In the genomic region with DNA sequence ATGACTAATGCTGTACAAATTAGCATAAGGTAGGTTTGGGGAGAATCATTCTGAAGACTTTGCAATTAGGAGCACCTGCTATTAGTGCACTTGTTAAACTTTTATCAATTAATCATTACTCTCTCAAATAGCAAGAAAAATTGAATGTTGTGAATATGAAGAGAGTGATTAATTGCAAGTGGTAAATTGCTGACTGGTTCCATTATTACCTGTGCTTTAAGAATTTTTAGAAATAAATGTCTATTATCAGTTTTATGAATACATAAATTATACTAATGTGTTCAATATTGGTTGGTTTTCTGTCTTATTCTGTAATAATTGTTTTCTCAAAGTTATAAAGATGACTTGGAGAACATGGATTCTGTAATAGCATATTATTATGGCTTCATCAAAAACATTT, we compare ENCODE assay signal across 29 cellular contexts. TPM values are rescaled to one million over a fixed set of nuclear protein-coding genes. Genes with fewer than 3 reads are reported as not detected.
DNase-seq lines count a peak whose midpoint lies in the region; ATAC-seq, FAIRE-seq and TF ChIP-seq lines count a peak whose summit lies in the region.
"Had no signal": no experiment of that assay in that cellular context is flagged by ENCODE, and none has a peak within 500 bp of the region (broad histone marks: within the 10 kb centered on the region; RNA-seq: fewer than 3 reads in every experiment).

No MANE protein-coding gene starts in this region.

- H2AFZ ChIP-seq in HepG2 (ENCODE audit: low read length) = no peak overlapping the region
- no peak overlapping the region for H2AFZ ChIP-seq in K562 (ENCODE audit: low read depth, low read length)

- BruUV-seq in HepG2 (replicated peaks; lab: Mats Ljungman, UMichigan) = no TSS peak
- BruUV-seq in K562 (replicated peaks; lab: Mats Ljungman, UMichigan) = no TSS peak

- intact Hi-C loops in HepG2 (cut with micrococcal nuclease; ENCODE audit: unreplicated experiment) = no loop called here
- intact Hi-C loops in right lobe of liver (cut with DNase I) = no loop called here
- intact Hi-C loops in K562 (cut with micrococcal nuclease) = no loop called here

- DNase-seq in HepG2 (ENCODE audit: low spot score) = no peak
- no peak for DNase-seq in right lobe of liver
- DNase-seq in K562 (ENCODE audit: extremely low read depth in 1 of 4, low spot score in 3 of 4) = no peak
- no peak for DNase-seq in NCI-H187 (lab: John Stamatoyannopoulos, UW)
- no peak for DNase-seq in activated T-cell treated with anti-CD3 and anti-CD28 coated beads, Interleukin-2, amount 50 U/mL, for 72 hours
- DNase-seq: ACHN; BE2C; C1 segment of cervical spinal cord; CD4-positive, alpha-beta memory T cell; CD4-positive, CD25-positive, alpha-beta regulatory T cell; CD8-positive, alpha-beta memory T cell; COR-L47; DMS 273 treated with DMSO at 0.1 percent for 48 hours; DMS153; DMS53; DMS79; DND-41; EL; GDM1 had no signal

- H3K4me1 ChIP-seq in HepG2 (ENCODE audit: insufficient read depth, low read length) (no peaks in the 10 kb centered on the region), right lobe of liver (no peaks in the 10 kb centered on the region), K562 (replicated peaks in 1 of 2; ENCODE audit: control insufficient read depth in 2 of 2, insufficient read depth in 2 of 2, low read length in 2 of 2) (no peaks in the 10 kb centered on the region)
- H3K4me1 ChIP-seq: BE2C, BLaER1 had no signal

- H3K4me1 Mint-ChIP-seq in activated T-cell treated with anti-CD3 and anti-CD28 coated beads, Interleukin-2, amount 50 U/mL, for 72 hours (ENCODE audit: low read depth) = no peaks in the 10 kb centered on the region
- H3K4me1 Mint-ChIP-seq: CD14-positive monocyte; CD4-positive, alpha-beta memory T cell; CD4-positive, CD25-positive, alpha-beta regulatory T cell; CD8-positive, alpha-beta memory T cell had no signal

- H4K20me1 ChIP-seq in HepG2 (ENCODE audit: insufficient read depth, low read length) (no peaks in the 10 kb centered on the region), K562 (replicated peaks; ENCODE audit: control insufficient read depth, insufficient read depth, low read length) (no peaks in the 10 kb centered on the region)
- H4K20me1 ChIP-seq: BLaER1 had no signal

- CTCF ChIA-PET in HepG2 (lab: Yijun Ruan, JAX; ENCODE audit: low intra/inter-chr PET ratio, low total read pairs) (no interaction called here), K562 (lab: Yijun Ruan, JAX; ENCODE audit: low intra/inter-chr PET ratio) (no interaction called here)

- H3K4me3 ChIP-seq in HepG2 (replicated peaks in 1 of 3; ENCODE audit: insufficient read depth in 1 of 3, low read depth in 2 of 3, low read length in 3 of 3) (no peak overlapping the region), right lobe of liver (no peak overlapping the region), K562 (no peak overlapping the region)
- H3K4me3 ChIP-seq: BLaER1, GM12878 had no signal

- no peaks in the 10 kb centered on the region for H3K9me1 ChIP-seq in K562 (ENCODE audit: control insufficient read depth, insufficient read depth, low read length)

- POLR2A ChIA-PET in HepG2 (lab: Yijun Ruan, JAX) (no interaction called here), K562 (lab: Yijun Ruan, JAX) (no interaction called here)

- H3K4me2 ChIP-seq in HepG2 (ENCODE audit: low read depth, low read length) (no peak overlapping the region), K562 (ENCODE audit: insufficient read depth, low read length) (no peak overlapping the region)
- H3K4me2 ChIP-seq: BLaER1 had no signal

- no peaks in the 10 kb centered on the region for H3K9me3 Mint-ChIP-seq in activated T-cell treated with anti-CD3 and anti-CD28 coated beads, Interleukin-2, amount 50 U/mL, for 72 hours
- H3K9me3 Mint-ChIP-seq: CD4-positive, CD25-positive, alpha-beta regulatory T cell; CD8-positive, alpha-beta memory T cell had no signal

- no peak for TF ChIP-seq CTCF in HepG2 (CRISPR knock-in tag; IDR thresholded peaks at IDR 0.05)
- no peak for TF ChIP-seq CTCF in right lobe of liver (IDR thresholded peaks at IDR 0.05)
- TF ChIP-seq CTCF in K562 (IDR thresholded peaks at IDR 0.05 in 2 of 3, conservative IDR thresholded peaks at IDR 0.05 in 1 of 3; ENCODE audit: insufficient read depth in 2 of 3, low read depth in 1 of 3, low read length in 3 of 3) = no peak

- no peaks in the 10 kb centered on the region for H3K36me3 ChIP-seq in HepG2 (replicated peaks in 1 of 2; ENCODE audit: control insufficient read depth in 1 of 2, insufficient read depth in 2 of 2, low read length in 2 of 2)
- H3K36me3 ChIP-seq in right lobe of liver = no peaks in the 10 kb centered on the region
- H3K36me3 ChIP-seq in K562 (ENCODE audit: control insufficient read depth, insufficient read depth, low read length) = no peaks in the 10 kb centered on the region
- H3K36me3 ChIP-seq: BE2C, BLaER1 had no signal

- H3K79me2 ChIP-seq in HepG2 (ENCODE audit: insufficient read depth, low read length) = no peaks in the 10 kb centered on the region
- no peaks in the 10 kb centered on the region for H3K79me2 ChIP-seq in K562 (ENCODE audit: control insufficient read depth, insufficient read depth, low read length)

- H3K27ac ChIP-seq in HepG2 (ENCODE audit: extremely low read length, insufficient read depth, low read length) = no peak overlapping the region
- no peak overlapping the region for H3K27ac ChIP-seq in right lobe of liver
- H3K27ac ChIP-seq in K562 (ENCODE audit: extremely low read depth, low read depth, low read length) = no peak overlapping the region
- H3K27ac ChIP-seq: 22Rv1, BLaER1 had no signal

- no peak for TF ChIP-seq POLR2A in HepG2 (IDR thresholded peaks at IDR 0.05; ENCODE audit: insufficient read depth in 1 of 2, low read depth in 2 of 2, low read length in 2 of 2)
- no peak for TF ChIP-seq POLR2A in right lobe of liver (IDR thresholded peaks at IDR 0.05)
- no peak for TF ChIP-seq POLR2A in K562 (conservative IDR thresholded peaks at IDR 0.05)

- no peaks in the 10 kb centered on the region for H3K36me3 Mint-ChIP-seq in activated T-cell treated with anti-CD3 and anti-CD28 coated beads, Interleukin-2, amount 50 U/mL, for 72 hours (ENCODE audit: insufficient read depth in 2 of 2)
- H3K36me3 Mint-ChIP-seq: CD14-positive monocyte; CD4-positive, alpha-beta memory T cell; CD4-positive, CD25-positive, alpha-beta regulatory T cell; CD8-positive, alpha-beta memory T cell had no signal

- no peak for TF ChIP-seq RAD21 in HepG2 (CRISPR knock-in tag; IDR thresholded peaks at IDR 0.05)
- no peak for TF ChIP-seq RAD21 in K562 (CRISPR knock-in tag; conservative IDR thresholded peaks at IDR 0.05 in 1 of 2, IDR thresholded peaks at IDR 0.05 in 1 of 2)

- no peak overlapping the region for H3K4me3 Mint-ChIP-seq in activated T-cell treated with anti-CD3 and anti-CD28 coated beads, Interleukin-2, amount 50 U/mL, for 72 hours
- H3K4me3 Mint-ChIP-seq: CD14-positive monocyte; CD4-positive, alpha-beta memory T cell; CD4-positive, CD25-positive, alpha-beta regulatory T cell; CD8-positive, alpha-beta memory T cell had no signal

- no peak for TF ChIP-seq EP300 in HepG2 (IDR thresholded peaks at IDR 0.05; ENCODE audit: low read depth in 2 of 2, low read length in 2 of 2)
- TF ChIP-seq EP300 in HepG2 (CRISPR knock-in tag; IDR thresholded peaks at IDR 0.05; ENCODE audit: borderline replicate concordance) = no peak
- no peak for TF ChIP-seq EP300 in K562 (IDR thresholded peaks at IDR 0.05; ENCODE audit: low read length)

- FAIRE-seq in HepG2 (lab: Jason Lieb, UNC) (no peak), K562 (lab: Jason Lieb, UNC) (no peak)
- FAIRE-seq: GM12878, GM12892, GM18507, GM19239 had no signal

- H3K27me3 Mint-ChIP-seq in activated T-cell treated with anti-CD3 and anti-CD28 coated beads, Interleukin-2, amount 50 U/mL, for 72 hours (ENCODE audit: low read depth) = no peaks in the 10 kb centered on the region

- no peak overlapping the region for H3K27ac Mint-ChIP-seq in activated T-cell treated with anti-CD3 and anti-CD28 coated beads, Interleukin-2, amount 50 U/mL, for 72 hours
- H3K27ac Mint-ChIP-seq: CD14-positive monocyte; CD4-positive, alpha-beta memory T cell; CD4-positive, CD25-positive, alpha-beta regulatory T cell; CD8-positive, alpha-beta memory T cell had no signal

- ATAC-seq in HepG2 (no peak), right lobe of liver (no peak), K562 (no peak)
- no peak for ATAC-seq in activated T-cell treated with anti-CD3 and anti-CD28 coated beads, Interleukin-2, amount 50 U/mL, for 72 hours (replicated peaks in 1 of 2)
- ATAC-seq: GM12878 had no signal

- H3K9ac ChIP-seq in HepG2 (ENCODE audit: insufficient read depth, low read depth, low read length) (no peak overlapping the region), K562 (ENCODE audit: insufficient read depth in 1 of 2, low read depth in 2 of 2, low read length in 2 of 2) (no peak overlapping the region)
- H3K9ac ChIP-seq: BLaER1 had no signal

- in situ Hi-C loops in HepG2 (cut with HindIII; ENCODE audit: extremely low pct_ligation_motif_present, low pct_unique_long_range_greater_than_20kb) = no loop called here
- in situ Hi-C loops in K562 (cut with MboI) = no loop called here

- H3K9me3 ChIP-seq in HepG2 (ENCODE audit: low read length) (no peaks in the 10 kb centered on the region), right lobe of liver (no peaks in the 10 kb centered on the region), K562 (replicated peaks; ENCODE audit: control insufficient read depth, insufficient read depth, low read depth, low read length) (no peaks in the 10 kb centered on the region)
- H3K9me3 ChIP-seq: BE2C, BLaER1 had no signal

- H3K27me3 ChIP-seq in HepG2 (ENCODE audit: control insufficient read depth in 1 of 2, insufficient read depth in 2 of 2, low read length in 2 of 2) (no peaks in the 10 kb centered on the region), right lobe of liver (no peaks in the 10 kb centered on the region), K562 (ENCODE audit: control insufficient read depth in 2 of 2, insufficient read depth in 2 of 2, low read length in 2 of 2) (no peaks in the 10 kb centered on the region)
- H3K27me3 ChIP-seq: BLaER1 had no signal

RNA-seq across cellular contexts. Expression of a gene that starts 47.3 kb away (rescaled TPM):
- not detected in 2 replicates for total RNA-seq in HepG2 (2016; rRNA removed; fragmentation: Illumina TruSeq; extraction: Trizol)
- not detected in 2 replicates for total RNA-seq in HepG2 (2016; cell fraction: cytosol; rRNA removed; fragmentation: Illumina TruSeq; extraction: Trizol; ENCODE audit: low read depth)
- total RNA-seq in HepG2 (2016; cell fraction: insoluble cytoplasmic fraction; rRNA removed; fragmentation: Illumina TruSeq; extraction: Trizol) = not detected in 2 replicates
- total RNA-seq in HepG2 (2016; cell fraction: membrane; rRNA removed; fragmentation: Illumina TruSeq; extraction: Trizol) = not detected in 2 replicates
- total RNA-seq in HepG2 (2016; cell fraction: nucleus; rRNA removed; fragmentation: Illumina TruSeq; extraction: Trizol) = not detected in 2 replicates
- polyA plus RNA-seq in HepG2 (2011; rRNA removed) = not detected in 2 replicates
- polyA plus RNA-seq in HepG2 (2011; cell fraction: cytosol; rRNA removed) = not detected in 2 replicates
- not detected in 2 replicates for polyA plus RNA-seq in HepG2 (2011; cell fraction: nucleus; rRNA removed)
- polyA plus RNA-seq in HepG2 (2012) = not detected in 2 replicates
- polyA plus RNA-seq in HepG2 (2016; cell fraction: cytosol; fragmentation: Illumina TruSeq; extraction: Trizol; ENCODE audit: low read depth) = not detected in 2 replicates
- polyA plus RNA-seq in HepG2 (2016; cell fraction: insoluble cytoplasmic fraction; fragmentation: Illumina TruSeq; extraction: Trizol; ENCODE audit: low read depth) = not detected in 2 replicates
- not detected in 2 replicates for polyA plus RNA-seq in HepG2 (2016; cell fraction: membrane; fragmentation: Illumina TruSeq; extraction: Trizol; ENCODE audit: low read depth)
- polyA plus RNA-seq in HepG2 (2016; cell fraction: nucleus; fragmentation: Illumina TruSeq; extraction: Trizol; ENCODE audit: insufficient read depth, low read depth) = not detected in 2 replicates
- not detected in 2 replicates for polyA minus RNA-seq in HepG2 (2011; rRNA and poly(A)+ RNA removed; ENCODE audit: low replicate concordance)
- polyA minus RNA-seq in HepG2 (2011; cell fraction: cytosol; rRNA and poly(A)+ RNA removed) = not detected in 2 replicates
- polyA minus RNA-seq in HepG2 (2011; cell fraction: nucleus; rRNA and poly(A)+ RNA removed) = not detected in 2 replicates
- total RNA-seq in right lobe of liver = 1 to 10 TPM in 2 of 6 experiments, under 1 TPM in 4; 0.42 to 3.8 (median 0.77) TPM
- total RNA-seq in K562 (2011; cell fraction: chromatin; rRNA removed; ENCODE audit: low replicate concordance) = not detected in 2 replicates
- not detected in 2 replicates for total RNA-seq in K562 (2011; cell fraction: nucleolus; rRNA removed)
- not detected in 2 replicates for total RNA-seq in K562 (2011; cell fraction: nucleoplasm; rRNA removed)
- not detected in 2 replicates for total RNA-seq in K562 (2014; rRNA removed)
- not detected in 2 replicates for total RNA-seq in K562 (2014; rRNA removed; fragmentation: Illumina TruSeq; extraction: Trizol)
- total RNA-seq in K562 (2015; rRNA removed; fragmentation: Illumina TruSeq; extraction: Trizol) = not detected in 2 replicates
- total RNA-seq in K562 (2021) = not detected in 2 replicates
- polyA plus RNA-seq in K562 (2011; rRNA removed) = not detected in 2 replicates
- not detected in 2 replicates for polyA plus RNA-seq in K562 (2011; cell fraction: cytosol; rRNA removed)
- polyA plus RNA-seq in K562 (2011; cell fraction: nucleus; rRNA removed) = not detected in 2 replicates
- polyA plus RNA-seq in K562 (2012) = not detected in 2 replicates
- not detected in 2 replicates for polyA plus RNA-seq in K562 (2014; fragmentation: Illumina TruSeq; extraction: Trizol)
- not detected for polyA plus RNA-seq in K562 (2014; fragmentation: Nextera tagmentation; extraction: Ambion mirVana)
- not detected in 2 replicates for polyA plus RNA-seq in K562 (2014; rRNA removed)
- not detected in 2 replicates for polyA minus RNA-seq in K562 (2011; rRNA and poly(A)+ RNA removed)
- polyA minus RNA-seq in K562 (2011; cell fraction: cytosol; rRNA and poly(A)+ RNA removed) = not detected in 2 replicates
- not detected in 2 replicates for polyA minus RNA-seq in K562 (2011; cell fraction: nucleus; rRNA and poly(A)+ RNA removed)
- total RNA-seq in activated T-cell treated with anti-CD3 and anti-CD28 coated beads, Interleukin-2, amount 50 U/mL, for 72 hours = not detected
- total RNA-seq: A172; A673; CD4-positive, alpha-beta memory T cell; CD4-positive, CD25-positive, alpha-beta regulatory T cell; CD8-positive, alpha-beta memory T cell; Daoy; GM12878 had no signal
- polyA plus RNA-seq: CD14-positive monocyte; CD4-positive, alpha-beta memory T cell; CD4-positive, CD25-positive, alpha-beta regulatory T cell; CD8-positive, alpha-beta memory T cell; GM12878 had no signal
